1 cellular context compared by ENCODE assay signal in the genomic region with DNA sequence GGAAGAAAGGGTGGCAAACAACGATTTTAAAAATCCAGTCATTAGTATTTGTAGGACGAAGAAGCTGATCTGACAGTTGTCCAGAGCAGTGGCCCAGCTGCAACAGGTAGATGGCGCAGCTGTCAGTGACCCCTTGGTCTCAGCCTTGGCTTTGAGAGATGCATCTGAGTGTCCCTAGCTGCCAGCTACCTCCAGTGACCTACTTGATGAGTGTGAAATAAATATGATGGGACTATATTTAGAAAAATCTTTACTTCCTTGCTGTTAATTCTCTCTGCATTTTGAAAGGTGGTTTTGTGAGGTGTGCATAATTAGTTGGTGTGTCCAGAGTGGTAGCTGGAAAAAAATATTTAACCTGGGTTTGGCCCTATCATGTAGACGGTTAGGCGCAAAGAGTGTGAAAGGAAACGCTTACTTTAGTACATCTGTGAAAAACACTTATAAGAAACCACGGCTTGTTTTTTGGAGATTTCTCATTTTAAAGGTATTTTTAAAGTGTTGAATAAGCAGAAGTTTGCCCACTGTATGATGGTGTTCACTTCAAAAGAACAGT.
TF ChIP-seq lines count a peak whose summit lies in the region.

No MANE protein-coding gene starts in this region.

TF ChIP-seq in HepG2, 621 proteins besides CTCF, POLR2A, EP300 and RAD21 (continued from another document):
- TF ChIP-seq PATZ1 (CRISPR knock-in tag; IDR thresholded peaks at IDR 0.05), result 0 out of 2 replicates have a peak, but pooled peaks have one; percentile 27
- TF ChIP-seq ZNF800 (CRISPR knock-in tag; IDR thresholded peaks at IDR 0.05), result peak; percentile 68; the same call in 1 of the 2 replicates
- peak; percentile 15; the same call in 1 of the 2 replicates for TF ChIP-seq KAT7 (CRISPR knock-in tag; IDR thresholded peaks at IDR 0.05; ENCODE audit: borderline replicate concordance)
- peak; percentile 72 for TF ChIP-seq SAP130 (CRISPR knock-in tag; IDR thresholded peaks at IDR 0.05; ENCODE audit: low read depth)
- TF ChIP-seq, protein P1, sequence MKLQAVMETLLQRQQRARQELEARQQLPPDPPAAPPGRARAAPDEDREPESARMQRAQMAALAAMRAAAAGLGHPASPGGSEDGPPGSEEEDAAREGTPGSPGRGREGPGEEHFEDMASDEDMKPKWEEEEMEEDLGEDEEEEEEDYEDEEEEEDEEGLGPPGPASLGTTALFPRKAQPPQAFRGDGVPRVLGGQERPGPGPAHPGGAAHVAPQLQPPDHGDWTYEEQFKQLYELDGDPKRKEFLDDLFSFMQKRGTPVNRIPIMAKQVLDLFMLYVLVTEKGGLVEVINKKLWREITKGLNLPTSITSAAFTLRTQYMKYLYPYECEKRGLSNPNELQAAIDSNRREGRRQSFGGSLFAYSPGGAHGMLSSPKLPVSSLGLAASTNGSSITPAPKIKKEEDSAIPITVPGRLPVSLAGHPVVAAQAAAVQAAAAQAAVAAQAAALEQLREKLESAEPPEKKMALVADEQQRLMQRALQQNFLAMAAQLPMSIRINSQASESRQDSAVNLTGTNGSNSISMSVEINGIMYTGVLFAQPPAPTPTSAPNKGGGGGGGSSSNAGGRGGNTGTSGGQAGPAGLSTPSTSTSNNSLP (IDR thresholded peaks at IDR 0.05; ENCODE audit: low read depth, low read length), result 0 out of 2 replicates have a peak, but pooled peaks have one; percentile 12
- no peak for TF ChIP-seq ZNF274 (CRISPR knock-in tag; IDR thresholded peaks at IDR 0.05)
- peak; percentile 52 for TF ChIP-seq HDAC1 (CRISPR knock-in tag; IDR thresholded peaks at IDR 0.05)
- peak; percentile 11 for TF ChIP-seq ASH2L (IDR thresholded peaks at IDR 0.05; ENCODE audit: insufficient read length, low read depth, low read length)
- peak; percentile 30 for TF ChIP-seq PAXIP1 (CRISPR knock-in tag; conservative IDR thresholded peaks at IDR 0.05)
- no peak for TF ChIP-seq RFX3 (CRISPR knock-in tag; IDR thresholded peaks at IDR 0.05)
- peak; percentile 78; the same call in 1 of the 2 replicates for TF ChIP-seq SIN3A (IDR thresholded peaks at IDR 0.05; ENCODE audit: borderline replicate concordance, low read depth, low read length)
- no peak for TF ChIP-seq ZNF589 (CRISPR knock-in tag; conservative IDR thresholded peaks at IDR 0.05)
- peak; percentile 24; the same call in 1 of the 2 replicates for TF ChIP-seq HNF4A (CRISPR knock-in tag; IDR thresholded peaks at IDR 0.05)
- TF ChIP-seq ZIK1 (CRISPR knock-in tag; IDR thresholded peaks at IDR 0.05; ENCODE audit: borderline replicate concordance, low read depth), result 0 out of 2 replicates have a peak, but pooled peaks have one; percentile 12
- 0 out of 2 replicates have a peak, but pooled peaks have one; percentile 48 for TF ChIP-seq SMAD3 (CRISPR knock-in tag; IDR thresholded peaks at IDR 0.05)
- TF ChIP-seq NR2F1 (CRISPR knock-in tag; IDR thresholded peaks at IDR 0.05), result peak; percentile 11 to 53; a peak in 2 of 4 replicates
- TF ChIP-seq, protein P2, sequence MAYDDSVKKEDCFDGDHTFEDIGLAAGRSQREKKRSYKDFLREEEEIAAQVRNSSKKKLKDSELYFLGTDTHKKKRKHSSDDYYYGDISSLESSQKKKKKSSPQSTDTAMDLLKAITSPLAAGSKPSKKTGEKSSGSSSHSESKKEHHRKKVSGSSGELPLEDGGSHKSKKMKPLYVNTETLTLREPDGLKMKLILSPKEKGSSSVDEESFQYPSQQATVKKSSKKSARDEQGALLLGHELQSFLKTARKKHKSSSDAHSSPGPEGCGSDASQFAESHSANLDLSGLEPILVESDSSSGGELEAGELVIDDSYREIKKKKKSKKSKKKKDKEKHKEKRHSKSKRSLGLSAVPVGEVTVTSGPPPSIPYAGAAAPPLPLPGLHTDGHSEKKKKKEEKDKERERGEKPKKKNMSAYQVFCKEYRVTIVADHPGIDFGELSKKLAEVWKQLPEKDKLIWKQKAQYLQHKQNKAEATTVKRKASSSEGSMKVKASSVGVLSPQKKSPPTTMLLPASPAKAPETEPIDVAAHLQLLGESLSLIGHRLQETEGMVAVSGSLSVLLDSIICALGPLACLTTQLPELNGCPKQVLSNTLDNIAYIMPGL (CRISPR knock-in tag; IDR thresholded peaks at IDR 0.05; ENCODE audit: borderline replicate concordance in 1 of 2, low read depth in 1 of 2), result peak in 1 of 2 experiments; percentile 91; a peak in 2 of 4 replicates
- TF ChIP-seq STAG1 (CRISPR knock-in tag; IDR thresholded peaks at IDR 0.05), result peak; percentile 76
- peak; percentile 33; the same call in 1 of the 2 replicates for TF ChIP-seq HDAC2 (CRISPR knock-in tag; IDR thresholded peaks at IDR 0.05)
- TF ChIP-seq, protein P3, sequence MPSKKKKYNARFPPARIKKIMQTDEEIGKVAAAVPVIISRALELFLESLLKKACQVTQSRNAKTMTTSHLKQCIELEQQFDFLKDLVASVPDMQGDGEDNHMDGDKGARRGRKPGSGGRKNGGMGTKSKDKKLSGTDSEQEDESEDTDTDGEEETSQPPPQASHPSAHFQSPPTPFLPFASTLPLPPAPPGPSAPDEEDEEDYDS (CRISPR knock-in tag; IDR thresholded peaks at IDR 0.05), result peak; percentile 42; the same call in 1 of the 2 replicates
- peak; percentile 54; the same call in 1 of the 2 replicates for TF ChIP-seq ZNF510 (CRISPR knock-in tag; IDR thresholded peaks at IDR 0.05; ENCODE audit: low read depth)
- peak; percentile 7; the same call in 1 of the 3 replicates for TF ChIP-seq MXI1 (IDR thresholded peaks at IDR 0.05; ENCODE audit: borderline replicate concordance, low read depth, low read length)
- TF ChIP-seq ZNF740 (CRISPR knock-in tag; IDR thresholded peaks at IDR 0.05), result no peak
- TF ChIP-seq ZNF816 (CRISPR knock-in tag; IDR thresholded peaks at IDR 0.05; ENCODE audit: borderline replicate concordance), result peak; percentile 79; the same call in 1 of the 2 replicates
- peak; percentile 37; the same call in 1 of the 2 replicates for TF ChIP-seq FOXA3 (CRISPR knock-in tag; IDR thresholded peaks at IDR 0.05)
- TF ChIP-seq, protein P4, sequence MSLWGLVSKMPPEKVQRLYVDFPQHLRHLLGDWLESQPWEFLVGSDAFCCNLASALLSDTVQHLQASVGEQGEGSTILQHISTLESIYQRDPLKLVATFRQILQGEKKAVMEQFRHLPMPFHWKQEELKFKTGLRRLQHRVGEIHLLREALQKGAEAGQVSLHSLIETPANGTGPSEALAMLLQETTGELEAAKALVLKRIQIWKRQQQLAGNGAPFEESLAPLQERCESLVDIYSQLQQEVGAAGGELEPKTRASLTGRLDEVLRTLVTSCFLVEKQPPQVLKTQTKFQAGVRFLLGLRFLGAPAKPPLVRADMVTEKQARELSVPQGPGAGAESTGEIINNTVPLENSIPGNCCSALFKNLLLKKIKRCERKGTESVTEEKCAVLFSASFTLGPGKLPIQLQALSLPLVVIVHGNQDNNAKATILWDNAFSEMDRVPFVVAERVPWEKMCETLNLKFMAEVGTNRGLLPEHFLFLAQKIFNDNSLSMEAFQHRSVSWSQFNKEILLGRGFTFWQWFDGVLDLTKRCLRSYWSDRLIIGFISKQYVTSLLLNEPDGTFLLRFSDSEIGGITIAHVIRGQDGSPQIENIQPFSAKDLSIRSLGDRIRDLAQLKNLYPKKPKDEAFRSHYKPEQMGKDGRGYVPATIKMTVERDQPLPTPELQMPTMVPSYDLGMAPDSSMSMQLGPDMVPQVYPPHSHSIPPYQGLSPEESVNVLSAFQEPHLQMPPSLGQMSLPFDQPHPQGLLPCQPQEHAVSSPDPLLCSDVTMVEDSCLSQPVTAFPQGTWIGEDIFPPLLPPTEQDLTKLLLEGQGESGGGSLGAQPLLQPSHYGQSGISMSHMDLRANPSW (CRISPR knock-in tag; IDR thresholded peaks at IDR 0.05; ENCODE audit: borderline replicate concordance), result no peak
- TF ChIP-seq MTF1 (CRISPR knock-in tag; IDR thresholded peaks at IDR 0.05), result no peak
- TF ChIP-seq KDM2A (CRISPR knock-in tag; IDR thresholded peaks at IDR 0.05; ENCODE audit: borderline replicate concordance, low read depth), result peak; percentile 62
- 0 out of 2 replicates have a peak, but pooled peaks have one; percentile 17 for TF ChIP-seq ZNF317 (CRISPR knock-in tag; IDR thresholded peaks at IDR 0.05)
- no peak for TF ChIP-seq CEBPG (CRISPR knock-in tag; IDR thresholded peaks at IDR 0.05)
- TF ChIP-seq TGIF2 (CRISPR knock-in tag; IDR thresholded peaks at IDR 0.05), result peak; percentile 88; the same call in 1 of the 2 replicates
TF ChIP-seq in HepG2: peak in this region for 76.
